ENCODE assay signal across 2 cellular contexts in the genomic region with DNA sequence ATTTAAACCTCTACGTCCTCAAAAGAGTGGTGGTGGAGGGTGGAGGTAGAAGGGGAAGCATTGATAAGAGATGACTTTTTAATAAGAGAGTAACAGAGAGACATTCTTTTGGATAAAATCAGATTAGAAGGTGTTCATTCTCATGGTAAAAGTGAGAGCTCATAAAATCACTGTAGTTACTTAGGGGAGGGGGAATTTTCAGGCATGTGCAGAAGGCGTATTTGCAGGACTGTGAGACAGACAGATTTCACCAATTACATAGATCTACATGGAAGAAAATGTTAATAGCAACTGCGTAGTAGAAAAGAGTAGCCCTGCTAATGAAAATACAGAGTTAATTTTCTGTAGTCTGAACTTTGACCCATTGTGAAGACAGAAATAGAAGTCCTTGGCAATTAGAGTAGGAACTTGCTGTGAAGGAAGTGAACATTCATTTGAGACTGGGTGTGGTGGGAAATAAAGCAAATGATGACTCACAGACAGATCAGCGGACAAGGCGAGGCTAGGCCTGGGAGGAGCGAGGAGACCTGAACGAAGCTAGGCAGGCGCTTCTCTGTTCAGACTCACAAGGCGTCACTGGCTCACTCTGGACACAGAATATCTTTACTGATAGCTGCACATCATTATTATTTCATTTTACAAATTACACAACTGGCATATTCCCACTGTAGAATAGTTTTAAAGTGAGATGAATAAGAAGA.
TF ChIP-seq lines count a peak whose summit lies in the region.

No MANE protein-coding gene starts in this region.

TF ChIP-seq in K562, 482 proteins besides CTCF, POLR2A, EP300 and RAD21 (continued from another document and continues in another):
- TF ChIP-seq SP2 (IDR thresholded peaks at IDR 0.05; ENCODE audit: extremely low read depth, low read depth, low read length, poor library complexity, severe bottlenecking) (no peak), DPF2 (IDR thresholded peaks at IDR 0.05) (peak; percentile 67; the same call in 1 of the 2 replicates), ZNF347 (CRISPR knock-in tag; IDR thresholded peaks at IDR 0.05; ENCODE audit: low read depth) (no peak), TAL1 (IDR thresholded peaks at IDR 0.05) (no peak), OTX1 (CRISPR knock-in tag; IDR thresholded peaks at IDR 0.05) (no peak), ETV1 (tag; conservative IDR thresholded peaks at IDR 0.05; ENCODE audit: low read depth) (peak; percentile 29; the same call in 1 of the 2 replicates), SMARCB1 (IDR thresholded peaks at IDR 0.05; ENCODE audit: insufficient read length, low read depth) (no peak), ZNF696 (CRISPR knock-in tag; conservative IDR thresholded peaks at IDR 0.05) (no peak), KDM1A (IDR thresholded peaks at IDR 0.05) (no peak), ZBTB7A (IDR thresholded peaks at IDR 0.05; ENCODE audit: borderline replicate concordance, control insufficient read depth, low read depth, low read length) (no peak), SP1 (CRISPR knock-in tag; IDR thresholded peaks at IDR 0.05) (no peak)
- TF ChIP-seq, protein P1, sequence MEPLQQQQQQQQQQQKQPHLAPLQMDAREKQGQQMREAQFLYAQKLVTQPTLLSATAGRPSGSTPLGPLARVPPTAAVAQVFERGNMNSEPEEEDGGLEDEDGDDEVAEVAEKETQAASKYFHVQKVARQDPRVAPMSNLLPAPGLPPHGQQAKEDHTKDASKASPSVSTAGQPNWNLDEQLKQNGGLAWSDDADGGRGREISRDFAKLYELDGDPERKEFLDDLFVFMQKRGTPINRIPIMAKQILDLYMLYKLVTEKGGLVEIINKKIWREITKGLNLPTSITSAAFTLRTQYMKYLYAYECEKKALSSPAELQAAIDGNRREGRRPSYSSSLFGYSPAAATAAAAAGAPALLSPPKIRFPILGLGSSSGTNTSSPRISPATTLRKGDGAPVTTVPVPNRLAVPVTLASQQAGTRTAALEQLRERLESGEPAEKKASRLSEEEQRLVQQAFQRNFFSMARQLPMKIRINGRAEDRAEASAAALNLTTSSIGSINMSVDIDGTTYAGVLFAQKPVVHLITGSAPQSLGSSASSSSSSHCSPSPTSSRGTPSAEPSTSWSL (CRISPR knock-in tag; IDR thresholded peaks at IDR 0.05; ENCODE audit: borderline replicate concordance): no peak
- TF ChIP-seq, protein P2, sequence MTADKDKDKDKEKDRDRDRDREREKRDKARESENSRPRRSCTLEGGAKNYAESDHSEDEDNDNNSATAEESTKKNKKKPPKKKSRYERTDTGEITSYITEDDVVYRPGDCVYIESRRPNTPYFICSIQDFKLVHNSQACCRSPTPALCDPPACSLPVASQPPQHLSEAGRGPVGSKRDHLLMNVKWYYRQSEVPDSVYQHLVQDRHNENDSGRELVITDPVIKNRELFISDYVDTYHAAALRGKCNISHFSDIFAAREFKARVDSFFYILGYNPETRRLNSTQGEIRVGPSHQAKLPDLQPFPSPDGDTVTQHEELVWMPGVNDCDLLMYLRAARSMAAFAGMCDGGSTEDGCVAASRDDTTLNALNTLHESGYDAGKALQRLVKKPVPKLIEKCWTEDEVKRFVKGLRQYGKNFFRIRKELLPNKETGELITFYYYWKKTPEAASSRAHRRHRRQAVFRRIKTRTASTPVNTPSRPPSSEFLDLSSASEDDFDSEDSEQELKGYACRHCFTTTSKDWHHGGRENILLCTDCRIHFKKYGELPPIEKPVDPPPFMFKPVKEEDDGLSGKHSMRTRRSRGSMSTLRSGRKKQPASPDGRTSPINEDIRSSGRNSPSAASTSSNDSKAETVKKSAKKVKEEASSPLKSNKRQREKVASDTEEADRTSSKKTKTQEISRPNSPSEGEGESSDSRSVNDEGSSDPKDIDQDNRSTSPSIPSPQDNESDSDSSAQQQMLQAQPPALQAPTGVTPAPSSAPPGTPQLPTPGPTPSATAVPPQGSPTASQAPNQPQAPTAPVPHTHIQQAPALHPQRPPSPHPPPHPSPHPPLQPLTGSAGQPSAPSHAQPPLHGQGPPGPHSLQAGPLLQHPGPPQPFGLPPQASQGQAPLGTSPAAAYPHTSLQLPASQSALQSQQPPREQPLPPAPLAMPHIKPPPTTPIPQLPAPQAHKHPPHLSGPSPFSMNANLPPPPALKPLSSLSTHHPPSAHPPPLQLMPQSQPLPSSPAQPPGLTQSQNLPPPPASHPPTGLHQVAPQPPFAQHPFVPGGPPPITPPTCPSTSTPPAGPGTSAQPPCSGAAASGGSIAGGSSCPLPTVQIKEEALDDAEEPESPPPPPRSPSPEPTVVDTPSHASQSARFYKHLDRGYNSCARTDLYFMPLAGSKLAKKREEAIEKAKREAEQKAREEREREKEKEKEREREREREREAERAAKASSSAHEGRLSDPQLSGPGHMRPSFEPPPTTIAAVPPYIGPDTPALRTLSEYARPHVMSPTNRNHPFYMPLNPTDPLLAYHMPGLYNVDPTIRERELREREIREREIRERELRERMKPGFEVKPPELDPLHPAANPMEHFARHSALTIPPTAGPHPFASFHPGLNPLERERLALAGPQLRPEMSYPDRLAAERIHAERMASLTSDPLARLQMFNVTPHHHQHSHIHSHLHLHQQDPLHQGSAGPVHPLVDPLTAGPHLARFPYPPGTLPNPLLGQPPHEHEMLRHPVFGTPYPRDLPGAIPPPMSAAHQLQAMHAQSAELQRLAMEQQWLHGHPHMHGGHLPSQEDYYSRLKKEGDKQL (CRISPR knock-in tag; IDR thresholded peaks at IDR 0.05; ENCODE audit: borderline replicate concordance): no peak
- TF ChIP-seq, protein P3, sequence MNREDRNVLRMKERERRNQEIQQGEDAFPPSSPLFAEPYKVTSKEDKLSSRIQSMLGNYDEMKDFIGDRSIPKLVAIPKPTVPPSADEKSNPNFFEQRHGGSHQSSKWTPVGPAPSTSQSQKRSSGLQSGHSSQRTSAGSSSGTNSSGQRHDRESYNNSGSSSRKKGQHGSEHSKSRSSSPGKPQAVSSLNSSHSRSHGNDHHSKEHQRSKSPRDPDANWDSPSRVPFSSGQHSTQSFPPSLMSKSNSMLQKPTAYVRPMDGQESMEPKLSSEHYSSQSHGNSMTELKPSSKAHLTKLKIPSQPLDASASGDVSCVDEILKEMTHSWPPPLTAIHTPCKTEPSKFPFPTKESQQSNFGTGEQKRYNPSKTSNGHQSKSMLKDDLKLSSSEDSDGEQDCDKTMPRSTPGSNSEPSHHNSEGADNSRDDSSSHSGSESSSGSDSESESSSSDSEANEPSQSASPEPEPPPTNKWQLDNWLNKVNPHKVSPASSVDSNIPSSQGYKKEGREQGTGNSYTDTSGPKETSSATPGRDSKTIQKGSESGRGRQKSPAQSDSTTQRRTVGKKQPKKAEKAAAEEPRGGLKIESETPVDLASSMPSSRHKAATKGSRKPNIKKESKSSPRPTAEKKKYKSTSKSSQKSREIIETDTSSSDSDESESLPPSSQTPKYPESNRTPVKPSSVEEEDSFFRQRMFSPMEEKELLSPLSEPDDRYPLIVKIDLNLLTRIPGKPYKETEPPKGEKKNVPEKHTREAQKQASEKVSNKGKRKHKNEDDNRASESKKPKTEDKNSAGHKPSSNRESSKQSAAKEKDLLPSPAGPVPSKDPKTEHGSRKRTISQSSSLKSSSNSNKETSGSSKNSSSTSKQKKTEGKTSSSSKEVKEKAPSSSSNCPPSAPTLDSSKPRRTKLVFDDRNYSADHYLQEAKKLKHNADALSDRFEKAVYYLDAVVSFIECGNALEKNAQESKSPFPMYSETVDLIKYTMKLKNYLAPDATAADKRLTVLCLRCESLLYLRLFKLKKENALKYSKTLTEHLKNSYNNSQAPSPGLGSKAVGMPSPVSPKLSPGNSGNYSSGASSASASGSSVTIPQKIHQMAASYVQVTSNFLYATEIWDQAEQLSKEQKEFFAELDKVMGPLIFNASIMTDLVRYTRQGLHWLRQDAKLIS (CRISPR knock-in tag; IDR thresholded peaks at IDR 0.05): no peak

TF ChIP-seq in liver, 16 proteins besides CTCF, POLR2A, EP300 and RAD21 (continued from another document):
- peak; percentile 84 to 87 for TF ChIP-seq JUND (IDR thresholded peaks at IDR 0.05)
- TF ChIP-seq RXRA (IDR thresholded peaks at IDR 0.05): peak in 1 of 2 donors; percentile 51
- no peak for TF ChIP-seq EGR1 (IDR thresholded peaks at IDR 0.05; ENCODE audit: low read depth in 2 of 2)
- TF ChIP-seq, protein P4, sequence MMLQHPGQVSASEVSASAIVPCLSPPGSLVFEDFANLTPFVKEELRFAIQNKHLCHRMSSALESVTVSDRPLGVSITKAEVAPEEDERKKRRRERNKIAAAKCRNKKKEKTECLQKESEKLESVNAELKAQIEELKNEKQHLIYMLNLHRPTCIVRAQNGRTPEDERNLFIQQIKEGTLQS (IDR thresholded peaks at IDR 0.05): peak; percentile 14
- TF ChIP-seq SP1 (IDR thresholded peaks at IDR 0.05): peak; percentile 40
- no peak for TF ChIP-seq FOXA2 (IDR thresholded peaks at IDR 0.05)
- no peak for TF ChIP-seq YY1 (IDR thresholded peaks at IDR 0.05)
- TF ChIP-seq TAF1 (conservative IDR thresholded peaks at IDR 0.05): no peak
- TF ChIP-seq FOXA1 (IDR thresholded peaks at IDR 0.05): no peak
- peak in 1 of 2 donors; percentile 17 for TF ChIP-seq HNF4A (conservative IDR thresholded peaks at IDR 0.05)
